16 cellular contexts compared by ENCODE assay signal in genomic region chr12:70033310-70033709, GRCh38.
DNase-seq lines count a peak whose midpoint lies in the region; ATAC-seq and TF ChIP-seq lines count a peak whose summit lies in the region.
"Had no signal": no experiment of that assay in that cellular context is flagged by ENCODE, and none has a peak within 500 bp of the region (broad histone marks: within the 10 kb centered on the region; RNA-seq: fewer than 3 reads in every experiment).

No MANE protein-coding gene starts in this region.

- H3K4me1 Mint-ChIP-seq in effector memory CD8-positive, alpha-beta T cell (ENCODE audit: low read depth in 2 of 2), result no peaks in the 10 kb centered on the region
- H3K4me1 Mint-ChIP-seq in natural killer cell, result peaks cover 16 to 20% of the 10 kb centered on the region in 2 donors
- H3K4me1 Mint-ChIP-seq: B cell; CD4-positive, CD25-positive, alpha-beta regulatory T cell had no signal

- RAD21 ChIA-PET in HCT116 (lab: Charles Lee; ENCODE audit: low non-redundant PET in 1 of 2, low total read pairs in 2 of 2, uncharacterized antibody in 2 of 2, unreplicated experiment in 2 of 2), result no interaction called here

- CTCF ChIA-PET in HCT116 (lab: Charles Lee), result no interaction called here

- no peak overlapping the region for H3K4me3 Mint-ChIP-seq in effector memory CD8-positive, alpha-beta T cell
- H3K4me3 Mint-ChIP-seq in natural killer cell, result no peak overlapping the region
- H3K4me3 Mint-ChIP-seq: B cell; CD4-positive, CD25-positive, alpha-beta regulatory T cell; CD8-positive, alpha-beta T cell; H9; HFFc6 had no signal

- H3K79me2 ChIP-seq in HCT116 (ENCODE audit: insufficient read depth, low read length), result no peaks in the 10 kb centered on the region

- DNase-seq in HCT116 (ENCODE audit: low read depth, low spot score) (no peak), natural killer cell (no peak), NCI-H1105 treated with DMSO at 0.1 percent for 48 hours (lab: John Stamatoyannopoulos, UW) (no peak), A172 (ENCODE audit: low spot score) (no peak)
- DNase-seq in effector memory CD8-positive, alpha-beta T cell, result no peak
- DNase-seq: Caco-2; CD4-positive, CD25-positive, alpha-beta regulatory T cell; CD8-positive, alpha-beta T cell; DMS153; DND-41; H9; HFFc6 had no signal

- TF ChIP-seq POLR2A in HCT116 (IDR thresholded peaks at IDR 0.05; ENCODE audit: borderline replicate concordance, extremely low read depth, insufficient read depth, insufficient read length), result no peak

- H3K36me3 Mint-ChIP-seq in effector memory CD8-positive, alpha-beta T cell (ENCODE audit: insufficient read depth), result no peaks in the 10 kb centered on the region
- H3K36me3 Mint-ChIP-seq in natural killer cell, result no peaks in the 10 kb centered on the region
- H3K36me3 Mint-ChIP-seq: CD4-positive, CD25-positive, alpha-beta regulatory T cell; CD8-positive, alpha-beta T cell had no signal

- peaks cover 4% of the 10 kb centered on the region; the same call in 1 of the 2 replicates for H3K9me2 ChIP-seq in HCT116 (ENCODE audit: insufficient read depth)

- peaks cover 19 to 24% of the 10 kb centered on the region in 2 donors for H3K27me3 Mint-ChIP-seq in effector memory CD8-positive, alpha-beta T cell
- H3K27me3 Mint-ChIP-seq in natural killer cell (ENCODE audit: low read depth in 2 of 2), result peaks cover 0 to 4% of the 10 kb centered on the region in 2 donors
- H3K27me3 Mint-ChIP-seq: B cell had no signal

- H3K27ac Mint-ChIP-seq in effector memory CD8-positive, alpha-beta T cell, result no peak overlapping the region
- H3K27ac Mint-ChIP-seq in natural killer cell, result peak overlapping the region; percentile 7 to 10
- H3K27ac Mint-ChIP-seq: B cell; CD4-positive, CD25-positive, alpha-beta regulatory T cell; CD8-positive, alpha-beta T cell; HFFc6 had no signal

- H2AFZ ChIP-seq in HCT116 (ENCODE audit: low read depth, low read length, poor library complexity, severe bottlenecking), result peak overlapping the region; percentile 29

- POLR2A ChIA-PET in HCT116 (lab: Charles Lee), result no interaction called here

- H4K20me1 ChIP-seq in HCT116 (ENCODE audit: insufficient read depth), result no peaks in the 10 kb centered on the region
- H4K20me1 ChIP-seq: BLaER1 had no signal

- no peak for ATAC-seq in HCT116
- peak; percentile 26 for ATAC-seq in effector memory CD8-positive, alpha-beta T cell (replicated peaks)
- peak; percentile 56 to 91 (median 60) for ATAC-seq in natural killer cell
- ATAC-seq in HG03025 (IDR thresholded peaks at IDR 0.05; ENCODE audit: low FRiP score, unreplicated experiment), result no peak
- ATAC-seq: CD8-positive, alpha-beta T cell had no signal

- no peak overlapping the region for H3K9ac ChIP-seq in HCT116 (ENCODE audit: low read length)
- H3K9ac ChIP-seq: BLaER1 had no signal

- H3K27ac ChIP-seq in HCT116 (ENCODE audit: low read depth, low read length), result no peak overlapping the region
- H3K27ac ChIP-seq: BLaER1, C4-2B had no signal

- no peak for TF ChIP-seq CTCF in HCT116 (IDR thresholded peaks at IDR 0.05 in 2 of 3, conservative IDR thresholded peaks at IDR 0.05 in 1 of 3; ENCODE audit: borderline replicate concordance in 1 of 3, insufficient read depth in 1 of 3, low read depth in 2 of 3, low read length in 2 of 3)
- TF ChIP-seq CTCF in natural killer cell (IDR thresholded peaks at IDR 0.05), result no peak

- no peak overlapping the region for H3K4me2 ChIP-seq in HCT116 (ENCODE audit: low read length)
- H3K4me2 ChIP-seq: BLaER1 had no signal

- BruUV-seq in HCT116 (replicated peaks; lab: Mats Ljungman, UMichigan), result no TSS peak

- H3K4me3 ChIP-seq in HCT116 (replicated peaks in 1 of 2; ENCODE audit: low read depth in 1 of 2, low read length in 2 of 2), result no peak overlapping the region
- H3K4me3 ChIP-seq: BLaER1 had no signal

- intact Hi-C loops in HCT116 (cut with micrococcal nuclease) (no loop called here), natural killer cell (cut with micrococcal nuclease) (loop anchor here (2.0 to 5.0 kb wide), 2 partner anchors 17 to 209 kb away; partner anchors contain the start of gene CNOT2)

- TF ChIP-seq RAD21 in HCT116 (IDR thresholded peaks at IDR 0.05; ENCODE audit: low read depth), result no peak

- no peaks in the 10 kb centered on the region for H3K4me1 ChIP-seq in HCT116 (ENCODE audit: control insufficient read depth in 1 of 2, insufficient read depth in 2 of 2, low read length in 2 of 2)
- H3K4me1 ChIP-seq: BLaER1, Caco-2 had no signal

- H3K27me3 ChIP-seq in HCT116 (ENCODE audit: insufficient read depth, low read length), result no peaks in the 10 kb centered on the region
- H3K27me3 ChIP-seq: BLaER1 had no signal

- H3K9me3 Mint-ChIP-seq in effector memory CD8-positive, alpha-beta T cell, result no peaks in the 10 kb centered on the region
- peaks cover 0 to 7% of the 10 kb centered on the region in 2 donors for H3K9me3 Mint-ChIP-seq in natural killer cell
- H3K9me3 Mint-ChIP-seq: HFFc6 had no signal

- H3K36me3 ChIP-seq in HCT116 (ENCODE audit: control insufficient read depth in 1 of 2, insufficient read depth in 2 of 2, low read length in 2 of 2), result no peaks in the 10 kb centered on the region
- H3K36me3 ChIP-seq: BLaER1 had no signal

- no peaks in the 10 kb centered on the region for H3K9me3 ChIP-seq in HCT116 (ENCODE audit: control insufficient read depth in 1 of 2, insufficient read depth in 1 of 2, low read depth in 1 of 2, low read length in 2 of 2)
- H3K9me3 ChIP-seq: BLaER1, Caco-2 had no signal

TF ChIP-seq in HCT116, 20 proteins besides CTCF, POLR2A, EP300 and RAD21:
- TF ChIP-seq POLR2AphosphoS5 (IDR thresholded peaks at IDR 0.05; ENCODE audit: low read depth, low read length) (no peak), CEBPB (IDR thresholded peaks at IDR 0.05; ENCODE audit: low read depth) (no peak), TCF7L2 (IDR thresholded peaks at IDR 0.05; ENCODE audit: borderline replicate concordance, extremely low read depth, insufficient read depth, insufficient read length) (no peak), ZFX (IDR thresholded peaks at IDR 0.05) (no peak), ZBTB33 (IDR thresholded peaks at IDR 0.05; ENCODE audit: extremely low read depth, insufficient replicate concordance, low read length) (no peak), MAX (IDR thresholded peaks at IDR 0.05) (no peak), SP1 (IDR thresholded peaks at IDR 0.05; ENCODE audit: low read depth) (no peak), YY1 (IDR thresholded peaks at IDR 0.05; ENCODE audit: extremely low read depth, insufficient replicate concordance, low read depth, low read length) (no peak), SRF (IDR thresholded peaks at IDR 0.05; ENCODE audit: low read depth) (no peak), EGR1 (IDR thresholded peaks at IDR 0.05; ENCODE audit: low read depth) (no peak)
TF ChIP-seq in HCT116: peak in this region for 0.

Comparison
In these comparisons a context has a peak if more than half of its experiments do, and no peak if none do; other contexts are left out.
1. ATAC-seq: peak in effector memory CD8-positive, alpha-beta T cell (single experiment) and natural killer cell (3 of 3); none in HCT116 (single experiment) and HG03025 (single experiment).
2. H3K27ac Mint-ChIP-seq: peak in natural killer cell (2 of 2); none in effector memory CD8-positive, alpha-beta T cell (0 of 2).